In genomic region chr16:19716183-19716582, GRCh38 we compare ENCODE assay signal across 1 cellular context.
TF ChIP-seq lines count a peak whose summit lies in the region.

No MANE protein-coding gene starts in this region.

TF ChIP-seq in HepG2, 621 proteins besides CTCF, POLR2A, EP300 and RAD21:
- TF ChIP-seq ZNF782 (CRISPR knock-in tag; IDR thresholded peaks at IDR 0.05; ENCODE audit: borderline replicate concordance) (no peak), JUN (CRISPR knock-in tag; IDR thresholded peaks at IDR 0.05) (no peak), JUNB (CRISPR knock-in tag; IDR thresholded peaks at IDR 0.05; ENCODE audit: borderline replicate concordance) (peak; percentile 53; the same call in 1 of the 2 replicates), ZNF253 (CRISPR knock-in tag; IDR thresholded peaks at IDR 0.05; ENCODE audit: borderline replicate concordance) (no peak), MAF1 (CRISPR knock-in tag; IDR thresholded peaks at IDR 0.05; ENCODE audit: borderline replicate concordance) (no peak), ZBTB39 (CRISPR knock-in tag; IDR thresholded peaks at IDR 0.05) (0 out of 2 replicates have a peak, but pooled peaks have one; percentile 26), SNRNP70 (IDR thresholded peaks at IDR 0.05; ENCODE audit: low read depth, low read length) (no peak), MTF1 (CRISPR knock-in tag; IDR thresholded peaks at IDR 0.05) (no peak), ZNF883 (CRISPR knock-in tag; IDR thresholded peaks at IDR 0.05; ENCODE audit: not compliant biosample characterization) (no peak), ZFY (CRISPR knock-in tag; IDR thresholded peaks at IDR 0.05) (0 out of 2 replicates have a peak, but pooled peaks have one; percentile 9), THRA (CRISPR knock-in tag; IDR thresholded peaks at IDR 0.05; ENCODE audit: borderline replicate concordance) (no peak), FOXC1 (CRISPR knock-in tag; IDR thresholded peaks at IDR 0.05; ENCODE audit: borderline replicate concordance) (no peak), IKZF1 (IDR thresholded peaks at IDR 0.05) (no peak), ZNF530 (CRISPR knock-in tag; IDR thresholded peaks at IDR 0.05; ENCODE audit: low read depth) (no peak), SIN3B (IDR thresholded peaks at IDR 0.05; ENCODE audit: low read length) (no peak), NONO (IDR thresholded peaks at IDR 0.05) (no peak), NONO (CRISPR knock-in tag; conservative IDR thresholded peaks at IDR 0.05) (0 out of 2 replicates have a peak, but pooled peaks have one; percentile 25)
- TF ChIP-seq, protein P1, sequence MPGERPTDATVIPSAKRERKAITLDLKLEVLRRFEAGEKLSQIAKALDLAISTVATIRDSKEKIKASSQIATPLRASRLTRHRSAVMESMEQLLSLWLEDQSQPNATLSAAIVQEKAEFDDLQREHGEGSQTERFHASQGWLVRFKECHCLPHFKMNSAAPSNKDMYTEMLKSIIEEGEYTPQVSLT (CRISPR knock-in tag; IDR thresholded peaks at IDR 0.05; ENCODE audit: borderline replicate concordance, low read depth) = no peak
- TF ChIP-seq, protein P2, sequence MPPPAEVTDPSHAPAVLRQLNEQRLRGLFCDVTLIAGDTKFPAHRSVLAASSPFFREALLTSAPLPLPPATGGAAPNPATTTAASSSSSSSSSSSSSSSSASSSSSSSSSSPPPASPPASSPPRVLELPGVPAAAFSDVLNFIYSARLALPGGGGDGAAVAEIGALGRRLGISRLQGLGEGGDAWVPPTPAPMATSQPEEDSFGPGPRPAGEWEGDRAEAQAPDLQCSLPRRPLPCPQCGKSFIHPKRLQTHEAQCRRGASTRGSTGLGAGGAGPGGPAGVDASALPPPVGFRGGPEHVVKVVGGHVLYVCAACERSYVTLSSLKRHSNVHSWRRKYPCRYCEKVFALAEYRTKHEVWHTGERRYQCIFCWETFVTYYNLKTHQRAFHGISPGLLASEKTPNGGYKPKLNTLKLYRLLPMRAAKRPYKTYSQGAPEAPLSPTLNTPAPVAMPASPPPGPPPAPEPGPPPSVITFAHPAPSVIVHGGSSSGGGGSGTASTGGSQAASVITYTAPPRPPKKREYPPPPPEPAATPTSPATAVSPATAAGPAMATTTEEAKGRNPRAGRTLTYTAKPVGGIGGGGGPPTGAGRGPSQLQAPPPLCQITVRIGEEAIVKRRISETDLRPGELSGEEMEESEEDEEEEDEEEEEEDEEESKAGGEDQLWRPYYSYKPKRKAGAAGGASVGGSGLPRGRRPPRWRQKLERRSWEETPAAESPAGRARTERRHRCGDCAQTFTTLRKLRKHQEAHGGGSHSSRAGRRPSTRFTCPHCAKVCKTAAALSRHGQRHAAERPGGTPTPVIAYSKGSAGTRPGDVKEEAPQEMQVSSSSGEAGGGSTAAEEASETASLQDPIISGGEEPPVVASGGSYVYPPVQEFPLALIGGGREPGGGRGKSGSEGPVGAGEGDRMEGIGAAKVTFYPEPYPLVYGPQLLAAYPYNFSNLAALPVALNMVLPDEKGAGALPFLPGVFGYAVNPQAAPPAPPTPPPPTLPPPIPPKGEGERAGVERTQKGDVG (CRISPR knock-in tag; IDR thresholded peaks at IDR 0.05; ENCODE audit: borderline replicate concordance) = no peak
